In the genomic region with DNA sequence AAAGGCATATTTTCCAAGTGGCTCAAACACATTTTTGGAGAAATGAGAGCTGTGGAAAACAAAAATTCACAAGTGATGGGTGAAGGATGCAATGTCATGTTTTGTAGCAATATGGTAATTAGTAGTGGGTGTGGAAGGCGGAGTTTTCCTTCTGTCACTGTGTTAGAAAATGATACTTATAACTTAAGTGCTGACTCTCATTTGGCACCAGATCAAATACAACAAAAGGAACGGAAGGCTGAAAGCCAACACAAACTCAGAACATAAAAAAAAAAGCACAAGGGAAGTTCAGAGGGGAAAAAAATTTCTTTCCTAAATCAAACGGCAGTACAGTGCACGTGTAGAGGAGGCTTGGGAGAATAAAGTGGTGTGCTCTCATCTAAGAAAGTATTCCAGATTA, we compare ENCODE assay signal across 11 cellular contexts. TPM values are rescaled to one million over a fixed set of nuclear protein-coding genes. Genes with fewer than 3 reads are reported as not detected.
DNase-seq lines count a peak whose midpoint lies in the region; ATAC-seq and TF ChIP-seq lines count a peak whose summit lies in the region.
"Had no signal": no experiment of that assay in that cellular context is flagged by ENCODE, and none has a peak within 500 bp of the region (broad histone marks: within the 10 kb centered on the region; RNA-seq: fewer than 3 reads in every experiment).

A gene with protein sequence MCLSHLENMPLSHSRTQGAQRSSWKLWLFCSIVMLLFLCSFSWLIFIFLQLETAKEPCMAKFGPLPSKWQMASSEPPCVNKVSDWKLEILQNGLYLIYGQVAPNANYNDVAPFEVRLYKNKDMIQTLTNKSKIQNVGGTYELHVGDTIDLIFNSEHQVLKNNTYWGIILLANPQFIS (minus strand): TSS at position 77 of the 400 bp plus-strand sequence. CDS start 45 bp downstream, at position 32.

- no peak for TF ChIP-seq RAD21 in Ishikawa (IDR thresholded peaks at IDR 0.05; ENCODE audit: low read depth)

- ATAC-seq in HG03457 (IDR thresholded peaks at IDR 0.05; ENCODE audit: unreplicated experiment) = no peak

- peak; percentile 41 for DNase-seq in A172 (ENCODE audit: low spot score)
- peak; percentile 49 for DNase-seq in dedifferentiated amniotic fluid mesenchymal stem cell (ENCODE audit: extremely low spot score)
- peak; percentile 61 for DNase-seq in left kidney (ENCODE audit: low read depth, low spot score)
- DNase-seq in activated CD4-positive, alpha-beta T cell treated with anti-CD3 and anti-CD28 coated beads for 48 hours = no peak
- no peak for DNase-seq in activated CD4-positive, alpha-beta T cell treated with anti-CD3 and anti-CD28 coated beads, Interleukin-2, amount 50 U/mL, for 48 hours
- no peak for DNase-seq in retina
- DNase-seq: caudate nucleus, NCI-H226 had no signal

- no peak for TF ChIP-seq EP300 in Ishikawa (IDR thresholded peaks at IDR 0.05; ENCODE audit: borderline replicate concordance)

TF ChIP-seq in Ishikawa, 13 proteins besides CTCF, POLR2A, EP300 and RAD21:
- TF ChIP-seq NFIC (IDR thresholded peaks at IDR 0.05) (peak; percentile 33; the same call in 1 of the 2 replicates), CREB1 (IDR thresholded peaks at IDR 0.05; ENCODE audit: low read depth) (no peak)

RNA-seq across cellular contexts. Expression of the gene that starts here (rescaled TPM):
- 0.12 and 0.24 TPM in 2 replicates for total RNA-seq in A172 (2014; rRNA removed; shearing (Covaris generic))
- total RNA-seq: T-helper 1 cell treated with Interleukin-12 subunit alpha and Interleukin-12 subunit beta and Interleukin-4 antibody, amounts not matched to agents 30 ng/mL and 1 ng/mL, for 36 hours had no signal

Comparison
In these comparisons a context has a peak if more than half of its experiments do, and no peak if none do; other contexts are left out.
1. Peak in DNase-seq in A172; RNA of the gene not detected or under 1 TPM.
2. DNase-seq: peak in dedifferentiated amniotic fluid mesenchymal stem cell (single experiment) and left kidney (single experiment); none in activated CD4-positive, alpha-beta T cell treated with anti-CD3 and anti-CD28 coated beads for 48 hours (single experiment), activated CD4-positive, alpha-beta T cell treated with anti-CD3 and anti-CD28 coated beads, Interleukin-2, amount 50 U/mL, for 48 hours (0 of 2) and retina (single experiment).